Comparison of ENCODE assay signal across 13 cellular contexts in genomic region chr10:95278061-95278988, GRCh38. TPM values are rescaled to one million over a fixed set of nuclear protein-coding genes. Genes with fewer than 3 reads are reported as not detected.
DNase-seq lines count a peak whose midpoint lies in the region; ATAC-seq and TF ChIP-seq lines count a peak whose summit lies in the region.
"Had no signal": no experiment of that assay in that cellular context is flagged by ENCODE, and none has a peak within 500 bp of the region (broad histone marks: within the 10 kb centered on the region; RNA-seq: fewer than 3 reads in every experiment).

No MANE protein-coding gene starts in this region.

- 53% methylated on average over 2 of the region's 6 CpGs for WGBS in right lobe of liver (ENCODE audit: insufficient coverage, low coverage, low lambda C conversion rate, missing lambda C conversion rate)
- WGBS in stomach, 5 donors: 65 to 77% (median 69%) methylated on average over 6 of the region's 6 CpGs

- H3K27ac Mint-ChIP-seq in central memory CD8-positive, alpha-beta T cell (ENCODE audit: low read depth): peak overlapping the region; percentile 29
- H3K27ac Mint-ChIP-seq: activated naive CD8-positive, alpha-beta T cell treated with anti-CD3 and anti-CD28 coated beads for 36 hours had no signal

- TF ChIP-seq POLR2A in right lobe of liver (IDR thresholded peaks at IDR 0.05) (no peak), stomach (IDR thresholded peaks at IDR 0.05) (no peak)

- TF ChIP-seq CTCF in right lobe of liver (IDR thresholded peaks at IDR 0.05) (no peak), stomach (IDR thresholded peaks at IDR 0.05) (no peak)

- peak; percentile 7 for TF ChIP-seq EP300 in stomach (IDR thresholded peaks at IDR 0.05)

- no peak for DNase-seq in central memory CD8-positive, alpha-beta T cell (ENCODE audit: low spot score in 2 of 2)
- no peak for DNase-seq in right lobe of liver
- no peak for DNase-seq in stomach
- DNase-seq in NCI-H526 (lab: John Stamatoyannopoulos, UW): no peak
- no peak for DNase-seq in activated T-cell treated with anti-CD3 and anti-CD28 coated beads, Interleukin-2, amount 50 U/mL, for 48 hours
- DNase-seq in stimulated activated CD4-positive, alpha-beta T cell treated with anti-CD3 and anti-CD28 coated beads, Interleukin-2, amount 100 ng/mL, for 48 hours: no peak
- DNase-seq: activated CD4-positive, alpha-beta T cell treated with anti-CD3 and anti-CD28 coated beads for 4 hours; activated naive CD8-positive, alpha-beta T cell treated with anti-CD3 and anti-CD28 coated beads for 36 hours; DMS153; NCI-H187; stimulated activated CD4-positive, alpha-beta T cell treated with anti-CD3 and anti-CD28 coated beads, Interleukin-4, amount 100 ng/mL, for 24 hours had no signal

- H3K27me3 Mint-ChIP-seq in central memory CD8-positive, alpha-beta T cell: no peaks in the 10 kb centered on the region
- H3K27me3 Mint-ChIP-seq: activated naive CD8-positive, alpha-beta T cell treated with anti-CD3 and anti-CD28 coated beads for 36 hours had no signal

- H3K4me1 Mint-ChIP-seq in central memory CD8-positive, alpha-beta T cell: no peaks in the 10 kb centered on the region
- H3K4me1 Mint-ChIP-seq: activated naive CD8-positive, alpha-beta T cell treated with anti-CD3 and anti-CD28 coated beads for 36 hours had no signal

- no peak overlapping the region for H3K9ac ChIP-seq in HUES48 (ENCODE audit: low read depth, low read length)

- H3K36me3 ChIP-seq in HUES48 (ENCODE audit: control insufficient read depth, insufficient read depth, low read length) (peaks cover 2% of the 10 kb centered on the region), right lobe of liver (no peaks in the 10 kb centered on the region), stomach (no peaks in the 10 kb centered on the region)

- no peak for ATAC-seq in central memory CD8-positive, alpha-beta T cell (replicated peaks; ENCODE audit: extremely low read depth, poor library complexity, severe bottlenecking)
- ATAC-seq in right lobe of liver (peak in 1 of 4 donors; percentile 0), HG02973 (IDR thresholded peaks at IDR 0.05; ENCODE audit: unreplicated experiment) (no peak)

- H3K27ac ChIP-seq in HUES48 (ENCODE audit: low read depth, low read length): peak overlapping the region; percentile 23
- peak overlapping the region in 2 of 3 donors; percentile 83 to 85 for H3K27ac ChIP-seq in right lobe of liver
- H3K27ac ChIP-seq in stomach: peak overlapping the region in 4 of 5 donors; percentile 77 to 91 (median 83)

- peaks cover 2% of the 10 kb centered on the region for H3K36me3 Mint-ChIP-seq in central memory CD8-positive, alpha-beta T cell (ENCODE audit: insufficient read depth)
- H3K36me3 Mint-ChIP-seq: activated naive CD8-positive, alpha-beta T cell treated with anti-CD3 and anti-CD28 coated beads for 36 hours had no signal

- no peaks in the 10 kb centered on the region for H3K9me3 Mint-ChIP-seq in central memory CD8-positive, alpha-beta T cell
- H3K9me3 Mint-ChIP-seq: activated naive CD8-positive, alpha-beta T cell treated with anti-CD3 and anti-CD28 coated beads for 36 hours had no signal

- no peak overlapping the region for H3K4me3 Mint-ChIP-seq in central memory CD8-positive, alpha-beta T cell
- H3K4me3 Mint-ChIP-seq: activated naive CD8-positive, alpha-beta T cell treated with anti-CD3 and anti-CD28 coated beads for 36 hours had no signal

- intact Hi-C loops in right lobe of liver (cut with DNase I): no loop called here
- intact Hi-C loops in stomach (cut with DNase I; ENCODE audit: low total_unique reads): no loop called here

- H3K27me3 ChIP-seq in HUES48 (ENCODE audit: control insufficient read depth, insufficient read depth, low read length) (no peaks in the 10 kb centered on the region), right lobe of liver (no peaks in the 10 kb centered on the region), stomach (no peaks in the 10 kb centered on the region)

- H3K9me3 ChIP-seq in HUES48 (ENCODE audit: control insufficient read depth, insufficient read depth, low read length) (no peaks in the 10 kb centered on the region), right lobe of liver (no peaks in the 10 kb centered on the region), stomach (no peaks in the 10 kb centered on the region)

- H3K4me1 ChIP-seq in HUES48 (ENCODE audit: control insufficient read depth, insufficient read depth, low read length): peaks cover 52% of the 10 kb centered on the region
- H3K4me1 ChIP-seq in right lobe of liver: peaks cover 0 to 77% (median 23%) of the 10 kb centered on the region in 4 donors
- H3K4me1 ChIP-seq in stomach: peaks cover 50 to 92% (median 66%) of the 10 kb centered on the region in 4 donors

- H3K4me3 ChIP-seq in HUES48 (ENCODE audit: low read depth, low read length) (no peak overlapping the region), right lobe of liver (no peak overlapping the region), stomach (no peak overlapping the region)

RNA-seq across cellular contexts. Expression of gene PDLIM1, which starts 12.5 kb away (rescaled TPM):
- total RNA-seq in right lobe of liver (100 to 1,000 TPM in 1 of 6 experiments, 10 to 100 TPM in 5; 63.9 to 105 (median 82.1) TPM), stomach (100 to 1,000 TPM in 2 of 5 donors, 10 to 100 TPM in 3; 41.7 to 231 (median 83.9) TPM)
- 100 to 1,000 TPM; 168 to 289 (median 277) TPM for polyA plus RNA-seq in stomach

Comparison
In these comparisons a context has a peak if more than half of its experiments do, and no peak if none do; other contexts are left out.
1. H3K27ac ChIP-seq: peak in every context shown above with its lines; median percentile 84 in right lobe of liver; 83 in stomach; 23 in HUES48.